ENCODE assay signal across 12 cellular contexts in the genomic region with DNA sequence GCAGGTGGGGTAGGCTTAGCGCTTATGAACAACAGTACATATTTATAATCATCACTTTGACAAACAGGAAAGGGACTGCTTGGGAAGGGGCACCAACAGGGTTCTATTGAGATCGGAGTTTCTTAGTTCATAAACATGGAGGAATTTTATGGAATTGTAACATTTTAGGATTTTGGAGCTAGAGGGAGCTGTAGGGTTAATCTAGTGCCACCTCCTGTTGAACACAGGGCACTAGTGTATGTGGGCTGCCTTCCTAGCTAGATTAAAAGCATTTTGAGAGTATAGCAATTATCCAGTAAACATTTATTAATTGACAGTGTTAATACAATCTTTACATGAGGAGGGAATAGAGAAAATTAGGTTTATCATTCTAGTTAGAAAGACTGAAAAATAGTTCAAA. TPM values are rescaled to one million over a fixed set of nuclear protein-coding genes. Genes with fewer than 3 reads are reported as not detected.
DNase-seq lines count a peak whose midpoint lies in the region; FAIRE-seq and TF ChIP-seq lines count a peak whose summit lies in the region.
"Had no signal": no experiment of that assay in that cellular context is flagged by ENCODE, and none has a peak within 500 bp of the region (broad histone marks: within the 10 kb centered on the region; RNA-seq: fewer than 3 reads in every experiment).

No MANE protein-coding gene starts in this region.

- no peak for TF ChIP-seq CTCF in coronary artery (IDR thresholded peaks at IDR 0.05)

- H3K4me3 ChIP-seq in MG63: no peak overlapping the region
- no peak overlapping the region for H3K4me3 ChIP-seq in coronary artery
- H3K4me3 ChIP-seq: BLaER1 treated with 17β-estradiol and CSF1 and Interleukin-3, amounts not matched to agents 10 nM and 100 nM; thoracic aorta had no signal

- no peak overlapping the region for H3K27ac ChIP-seq in coronary artery
- H3K27ac ChIP-seq: thoracic aorta had no signal

- FAIRE-seq in urothelium cell line (lab: Jason Lieb, UNC): no peak

- no peaks in the 10 kb centered on the region for H3K36me3 ChIP-seq in MG63
- H3K36me3 ChIP-seq: BLaER1 treated with 17β-estradiol and CSF1 and Interleukin-3, amounts not matched to agents 10 nM and 100 nM; thoracic aorta had no signal

- DNase-seq in NCI-H82 (lab: John Stamatoyannopoulos, UW) (peak; percentile 26), NCI-H82 treated with DMSO at 0.1 percent for 48 hours (lab: John Stamatoyannopoulos, UW; ENCODE audit: unreplicated experiment) (no peak), NCI-H1694 treated with DMSO at 0.1 percent for 48 hours (lab: John Stamatoyannopoulos, UW) (peak; percentile 18), dermis blood vessel endothelial cell (peak; percentile 54), urothelium cell line (ENCODE audit: low spot score) (peak; percentile 54), DMS153 treated with DMSO at 0.1 percent for 48 hours (lab: John Stamatoyannopoulos, UW; ENCODE audit: unreplicated experiment) (no peak), MG63 (no peak), coronary artery (ENCODE audit: low spot score) (no peak)
- DNase-seq: activated CD8-positive, alpha-beta memory T cell treated with anti-CD3 and anti-CD28 coated beads, Interleukin-2, amount 50 U/mL, for 48 hours; KG1 had no signal

- H3K27me3 ChIP-seq in MG63: no peaks in the 10 kb centered on the region
- H3K27me3 ChIP-seq: BLaER1 treated with 17β-estradiol and CSF1 and Interleukin-3, amounts not matched to agents 10 nM and 100 nM had no signal

- no peaks in the 10 kb centered on the region for H3K9me3 ChIP-seq in MG63
- H3K9me3 ChIP-seq: thoracic aorta had no signal

RNA-seq across cellular contexts. Expression of gene TBC1D30, which starts 23.1 kb away (rescaled TPM):
- 19.6 and 19.9 TPM in 2 replicates for total RNA-seq in dermis blood vessel endothelial cell
- total RNA-seq in MG63 (2014; rRNA removed; shearing (Covaris generic); ENCODE audit: low replicate concordance): 0.20 and 0.30 TPM in 2 replicates

RNA-seq across cellular contexts. Expression of gene GNS, which starts 42.2 kb away (rescaled TPM):
- total RNA-seq in dermis blood vessel endothelial cell: 346 and 388 TPM in 2 replicates
- total RNA-seq in MG63 (2014; rRNA removed; shearing (Covaris generic); ENCODE audit: low replicate concordance): 42.7 and 48.1 TPM in 2 replicates

Comparison
In these comparisons a context has a peak if more than half of its experiments do, and no peak if none do; other contexts are left out.
1. DNase-seq: peak in NCI-H82 (single experiment), NCI-H1694 treated with DMSO at 0.1 percent for 48 hours (single experiment), dermis blood vessel endothelial cell (single experiment) and urothelium cell line (single experiment); none in NCI-H82 treated with DMSO at 0.1 percent for 48 hours (single experiment), DMS153 treated with DMSO at 0.1 percent for 48 hours (single experiment), MG63 (single experiment) and coronary artery (single experiment).
2. RNA of gene TBC1D30, which starts 23.1 kb away (total RNA-seq): 19.6 to 19.9 TPM in dermis blood vessel endothelial cell; 0.20 to 0.30 TPM in MG63; every median in the first group is over 10 times any median in the second.